ENCODE assay signal across 22 cellular contexts in the genomic region with DNA sequence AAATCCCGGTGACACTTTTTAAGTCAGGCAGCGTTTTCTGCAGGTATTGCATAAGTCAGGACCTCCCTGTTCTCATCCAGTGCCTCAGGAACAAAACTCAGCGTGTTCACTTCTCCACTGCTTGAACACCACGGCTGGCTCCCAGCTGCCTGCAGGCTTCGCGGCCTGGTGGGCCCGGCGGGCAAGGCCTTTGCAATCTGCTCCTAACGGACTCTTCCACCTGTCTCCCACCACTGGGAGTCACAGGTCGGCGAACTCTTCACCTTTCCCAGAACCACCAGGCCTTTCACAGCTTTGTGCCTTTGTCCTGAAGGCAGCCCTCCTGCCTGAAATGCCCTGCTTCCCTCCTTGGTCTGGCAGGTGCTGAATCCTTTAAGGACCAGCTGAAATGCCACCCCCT. TPM values are rescaled to one million over a fixed set of nuclear protein-coding genes. Genes with fewer than 3 reads are reported as not detected.
A peak's percentile ranks its signal among the peaks of the same experiment; 100 is the strongest.
DNase-seq lines count a peak whose midpoint lies in the region; TF ChIP-seq lines count a peak whose summit lies in the region.
"Had no signal": no experiment of that assay in that cellular context is flagged by ENCODE, and none has a peak within 500 bp of the region (broad histone marks: within the 10 kb centered on the region; RNA-seq: fewer than 3 reads in every experiment).

No MANE protein-coding gene starts in this region.

- H3K4me3 ChIP-seq in H7 (ENCODE audit: insufficient read depth, low read depth, low read length) (no peak overlapping the region), ectodermal cell (ENCODE audit: insufficient read depth, low read depth, low read length) (no peak overlapping the region)
- H3K4me3 ChIP-seq: HAP-1, Peyer's patch had no signal

- no peaks in the 10 kb centered on the region for H3K9me3 ChIP-seq in ectodermal cell (ENCODE audit: control insufficient read depth, low read length)
- H3K9me3 ChIP-seq: HAP-1 had no signal

- DNase-seq in H7 (peak; percentile 42), NCI-H69 (lab: John Stamatoyannopoulos, UW) (peak; percentile 46), nephron progenitor cell (peak; percentile 47), GM13976 (ENCODE audit: low spot score) (no peak)
- no peak for DNase-seq in activated CD4-positive, alpha-beta memory T cell treated with anti-CD3 and anti-CD28 coated beads for 36 hours
- DNase-seq in stimulated activated CD4-positive, alpha-beta T cell treated with anti-CD3 and anti-CD28 coated beads, Interleukin-15, amount 100 ng/mL, for 24 hours, result no peak
- DNase-seq: CD4-positive, CD25-positive, alpha-beta regulatory T cell; DND-41; KBM-7; MM.1S; NCI-H1048; NCI-H1417 treated with DMSO at 0.1 percent for 48 hours; NCI-H2029; NCI-H2227 treated with DMSO at 0.1 percent for 48 hours; NCI-H510A; Peyer's patch had no signal

- no peaks in the 10 kb centered on the region for H3K36me3 Mint-ChIP-seq in nephron progenitor cell (ENCODE audit: low read depth)
- H3K36me3 Mint-ChIP-seq in activated CD4-positive, alpha-beta memory T cell treated with anti-CD3 and anti-CD28 coated beads for 36 hours, result no peaks in the 10 kb centered on the region
- H3K36me3 Mint-ChIP-seq: CD4-positive, CD25-positive, alpha-beta regulatory T cell had no signal

- H3K27me3 ChIP-seq in H7 (ENCODE audit: control insufficient read depth, insufficient read depth, low read length) (no peaks in the 10 kb centered on the region), ectodermal cell (ENCODE audit: control insufficient read depth, insufficient read depth, low read length, poor library complexity, severe bottlenecking) (no peaks in the 10 kb centered on the region)
- H3K27me3 ChIP-seq: Peyer's patch had no signal

- peak overlapping the region; percentile 84 for H3K27ac Mint-ChIP-seq in nephron progenitor cell
- H3K27ac Mint-ChIP-seq in activated CD4-positive, alpha-beta memory T cell treated with anti-CD3 and anti-CD28 coated beads for 36 hours, result no peak overlapping the region
- H3K27ac Mint-ChIP-seq: CD4-positive, CD25-positive, alpha-beta regulatory T cell had no signal

- peak overlapping the region; percentile 40 for H3K27ac ChIP-seq in ectodermal cell (ENCODE audit: insufficient read depth, low read depth, low read length, poor library complexity, severe bottlenecking)
- H3K27ac ChIP-seq: HL-60, Peyer's patch had no signal

- in situ Hi-C loops in GM13976 (cut with MboI; ENCODE audit: low sequenced_read_pairs, unreplicated experiment), result no loop called here

- WGBS in ectodermal cell, 2 experiments, result 76 to 80% methylated on average over 11 of the region's 11 CpGs

- POLR2A ChIA-PET in activated CD4-positive, alpha-beta memory T cell treated with anti-CD3 and anti-CD28 coated beads for 36 hours (lab: Charles Lee), result no interaction called here

- H3K27me3 Mint-ChIP-seq in nephron progenitor cell (ENCODE audit: low read depth, poor library complexity), result peaks cover 24% of the 10 kb centered on the region
- H3K27me3 Mint-ChIP-seq in activated CD4-positive, alpha-beta memory T cell treated with anti-CD3 and anti-CD28 coated beads for 36 hours, result peaks cover 7% of the 10 kb centered on the region

- CTCF ChIA-PET in activated CD4-positive, alpha-beta memory T cell treated with anti-CD3 and anti-CD28 coated beads for 36 hours (lab: Charles Lee), result no interaction called here

- H3K36me3 ChIP-seq in H7 (replicated peaks; ENCODE audit: control insufficient read depth, insufficient read depth, low read length) (no peaks in the 10 kb centered on the region), ectodermal cell (ENCODE audit: control insufficient read depth, insufficient read depth, low read length) (peaks cover 3% of the 10 kb centered on the region)
- H3K36me3 ChIP-seq: HAP-1, Peyer's patch had no signal

- H3K9me3 Mint-ChIP-seq in nephron progenitor cell, result no peaks in the 10 kb centered on the region
- no peaks in the 10 kb centered on the region for H3K9me3 Mint-ChIP-seq in activated CD4-positive, alpha-beta memory T cell treated with anti-CD3 and anti-CD28 coated beads for 36 hours

- H3K4me3 Mint-ChIP-seq in nephron progenitor cell, result peak overlapping the region; percentile 29
- H3K4me3 Mint-ChIP-seq in activated CD4-positive, alpha-beta memory T cell treated with anti-CD3 and anti-CD28 coated beads for 36 hours, result no peak overlapping the region
- H3K4me3 Mint-ChIP-seq: CD4-positive, CD25-positive, alpha-beta regulatory T cell had no signal

- TF ChIP-seq CTCF in nephron progenitor cell (IDR thresholded peaks at IDR 0.05) (no peak), GM13976 (IDR thresholded peaks at IDR 0.05; ENCODE audit: borderline replicate concordance, control extremely low read depth, extremely low read depth, insufficient read depth, missing control alignments) (no peak)

- intact Hi-C loops in activated CD4-positive, alpha-beta memory T cell treated with anti-CD3 and anti-CD28 coated beads for 36 hours (cut with micrococcal nuclease), result no loop called here

- peaks cover 38% of the 10 kb centered on the region for H3K4me1 Mint-ChIP-seq in nephron progenitor cell
- H3K4me1 Mint-ChIP-seq in activated CD4-positive, alpha-beta memory T cell treated with anti-CD3 and anti-CD28 coated beads for 36 hours (ENCODE audit: low read depth), result no peaks in the 10 kb centered on the region
- H3K4me1 Mint-ChIP-seq: CD4-positive, CD25-positive, alpha-beta regulatory T cell had no signal

- peaks cover 15% of the 10 kb centered on the region for H3K4me1 ChIP-seq in ectodermal cell (ENCODE audit: control insufficient read depth, insufficient read depth, low read length)
- H3K4me1 ChIP-seq: Peyer's patch had no signal

RNA-seq across cellular contexts. Expression of gene RFX4, which starts 18.7 kb away (rescaled TPM):
- total RNA-seq in H7 (2014; rRNA removed; shearing (Covaris generic)), result 0.83 and 1.1 TPM in 2 replicates
- 36.6 TPM for polyA plus RNA-seq in ectodermal cell (2013, experiment 1 of 4)
- polyA plus RNA-seq in ectodermal cell (2013, experiment 2 of 4), result 29.0 TPM
- 41.2 TPM for polyA plus RNA-seq in ectodermal cell (2013, experiment 3 of 4)
- polyA plus RNA-seq in ectodermal cell (2013, experiment 4 of 4), result 50.1 TPM
- not detected for total RNA-seq in activated CD4-positive, alpha-beta memory T cell treated with anti-CD3 and anti-CD28 coated beads for 36 hours
- total RNA-seq: CD4-positive, CD25-positive, alpha-beta regulatory T cell; G401; HT-29; Peyer's patch had no signal
- polyA plus RNA-seq: BJ; CD4-positive, CD25-positive, alpha-beta regulatory T cell had no signal

Comparison
In these comparisons a context has a peak if more than half of its experiments do, and no peak if none do; other contexts are left out.
1. DNase-seq: peak in H7 (single experiment), NCI-H69 (single experiment) and nephron progenitor cell (single experiment); none in GM13976 (single experiment), activated CD4-positive, alpha-beta memory T cell treated with anti-CD3 and anti-CD28 coated beads for 36 hours (single experiment) and stimulated activated CD4-positive, alpha-beta T cell treated with anti-CD3 and anti-CD28 coated beads, Interleukin-15, amount 100 ng/mL, for 24 hours (single experiment).